Comparison of ENCODE assay signal across 8 cellular contexts in the genomic region with DNA sequence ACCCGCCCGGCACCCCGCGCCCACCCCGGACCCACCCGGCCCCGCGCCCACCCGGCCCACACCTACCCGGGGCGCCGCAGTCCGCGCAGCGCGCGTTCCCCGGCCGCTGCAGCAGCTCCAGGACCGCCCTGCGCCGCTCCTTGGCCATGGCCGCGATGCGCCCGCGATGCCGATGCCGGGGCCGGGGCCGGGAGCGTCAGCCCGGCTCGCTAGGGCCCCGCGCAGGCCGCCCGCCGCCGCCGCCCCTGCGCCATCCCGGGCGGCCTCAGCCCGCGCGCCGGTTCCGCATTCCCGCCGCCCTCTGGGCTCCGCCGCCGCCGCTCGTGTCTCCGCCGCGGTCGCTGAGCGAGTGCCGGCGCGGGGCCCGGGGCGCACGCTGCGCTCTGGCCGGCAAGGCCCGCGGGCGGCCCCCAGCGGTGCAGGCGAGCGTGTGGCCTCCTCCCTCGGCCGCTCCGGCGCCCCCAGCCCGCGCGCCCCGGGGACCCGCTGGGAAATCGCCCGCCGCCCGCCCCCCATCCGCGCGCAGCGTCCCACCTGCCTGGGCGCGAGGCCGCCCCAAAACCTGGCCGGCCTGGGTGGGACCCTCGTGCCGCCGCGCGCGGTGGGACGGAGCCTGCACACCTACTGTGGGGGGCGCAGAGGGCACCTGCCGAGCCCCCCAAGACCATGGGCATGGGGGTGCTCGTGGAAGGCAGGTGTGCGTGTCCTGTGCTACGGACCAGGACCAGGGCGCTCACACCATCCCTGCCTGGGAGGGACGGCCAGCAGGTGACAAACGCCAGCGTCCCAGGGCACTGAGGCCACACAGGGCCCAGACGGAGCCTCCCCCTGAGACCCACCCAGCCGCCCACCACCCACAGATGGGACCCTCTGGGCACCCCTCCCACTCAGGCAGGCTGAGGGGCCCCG. TPM values are rescaled to one million over a fixed set of nuclear protein-coding genes. Genes with fewer than 3 reads are reported as not detected.
A peak's percentile ranks its signal among the peaks of the same experiment; 100 is the strongest.
DNase-seq lines count a peak whose midpoint lies in the region; ATAC-seq, FAIRE-seq and TF ChIP-seq lines count a peak whose summit lies in the region.
"Had no signal": no experiment of that assay in that cellular context is flagged by ENCODE, and none has a peak within 500 bp of the region (broad histone marks: within the 10 kb centered on the region; RNA-seq: fewer than 3 reads in every experiment).

A gene with protein sequence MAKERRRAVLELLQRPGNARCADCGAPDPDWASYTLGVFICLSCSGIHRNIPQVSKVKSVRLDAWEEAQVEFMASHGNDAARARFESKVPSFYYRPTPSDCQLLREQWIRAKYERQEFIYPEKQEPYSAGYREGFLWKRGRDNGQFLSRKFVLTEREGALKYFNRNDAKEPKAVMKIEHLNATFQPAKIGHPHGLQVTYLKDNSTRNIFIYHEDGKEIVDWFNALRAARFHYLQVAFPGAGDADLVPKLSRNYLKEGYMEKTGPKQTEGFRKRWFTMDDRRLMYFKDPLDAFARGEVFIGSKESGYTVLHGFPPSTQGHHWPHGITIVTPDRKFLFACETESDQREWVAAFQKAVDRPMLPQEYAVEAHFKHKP (minus strand): TSS at position 351 of the 909 bp plus-strand sequence. CDS start 203 bp downstream, at position 148.

- peak within 1 kb of the TSS; percentile 84 for H3K4me3 ChIP-seq in GM12878
- H3K4me3 ChIP-seq in spleen: peak within 1 kb of the TSS; percentile 33 to 82 (median 53)

- peak within 1 kb of the TSS; percentile 66 to 74 (median 72) for H3K4me3 Mint-ChIP-seq in T-cell

- H3K79me2 ChIP-seq in GM12878 (ENCODE audit: control insufficient read depth, insufficient read depth, low read length): peaks cover 31% of the 10 kb centered on the region

- H3K4me1 Mint-ChIP-seq in T-cell: peaks cover 0 to 7% (median 0%) of the 10 kb centered on the region in 3 donors

- RAD21 ChIA-PET in GM12878 (lab: Charles Lee; ENCODE audit: unreplicated experiment): interaction anchor here (0.6 to 5.1 kb wide), 4 partner anchors 23 to 45 kb away, joined by 9 to 35 read pairs (median 17); no protein-coding TSS in a partner anchor

- H3K4me2 ChIP-seq in GM12878 (ENCODE audit: control insufficient read depth, insufficient read depth): peak within 1 kb of the TSS; percentile 84

- no peaks in the 10 kb centered on the region for H4K20me1 ChIP-seq in GM12878 (ENCODE audit: control insufficient read depth, insufficient read depth)

- no TSS peak for BruUV-seq in GM12878 (replicated peaks; lab: Mats Ljungman, UMichigan)

- DNase-seq in T-cell: peak in 28 of 34 experiments; percentile 20 to 70 (median 38)
- no peak for DNase-seq in GM12878 (ENCODE audit: low read depth, low spot score)
- peak; percentile 54 for DNase-seq in islet precursor cell
- peak; percentile 92 for DNase-seq in spleen
- no peak for DNase-seq in NCI-H1092 (lab: John Stamatoyannopoulos, UW)

- H3K27ac Mint-ChIP-seq in T-cell: no peak within 1 kb of the TSS

- ATAC-seq in GM18498 (IDR thresholded peaks at IDR 0.05; ENCODE audit: unreplicated experiment) (peak; percentile 59), HG03025 (IDR thresholded peaks at IDR 0.05; ENCODE audit: low FRiP score, unreplicated experiment) (peak; percentile 29), T-cell (replicated peaks in 1 of 4) (peak; percentile 85 to 92 (median 88)), GM12878 (peak; percentile 57)

- POLR2A ChIA-PET in T-cell (lab: Charles Lee): no interaction called here
- POLR2A ChIA-PET in GM12878 (lab: Charles Lee): interaction anchor here (1.5 to 3.1 kb wide), 2 partner anchors 31 to 44 kb away, joined by 6 to 13 read pairs; no protein-coding TSS in a partner anchor

- peak within 1 kb of the TSS; percentile 69 for H3K27ac ChIP-seq in GM12878 (ENCODE audit: control insufficient read depth, insufficient read depth)
- H3K27ac ChIP-seq in spleen: peak within 1 kb of the TSS in 7 of 8 donors; percentile 52 to 92 (median 77)

- 5% methylated on average over 29 of the region's 115 CpGs for WGBS in GM12878 (ENCODE audit: insufficient coverage, insufficient replicate concordance, low lambda C conversion rate, missing lambda C conversion rate)
- WGBS in spleen, 5 donors: 4 to 63% (median 12%) methylated on average over 2 to 115 of the region's 115 CpGs

- H3K9me3 Mint-ChIP-seq in T-cell: no peaks in the 10 kb centered on the region

- H3K9ac ChIP-seq in GM12878 (ENCODE audit: control insufficient read depth, insufficient read depth, low read length): peak within 1 kb of the TSS; percentile 81

- no peaks in the 10 kb centered on the region for H3K27me3 ChIP-seq in GM12878 (replicated peaks in 1 of 2; ENCODE audit: control insufficient read depth in 2 of 2, insufficient read depth in 2 of 2, low read length in 1 of 2)
- peaks cover 0 to 71% (median 22%) of the 10 kb centered on the region in 7 donors for H3K27me3 ChIP-seq in spleen (replicated peaks in 1 of 7)

- TF ChIP-seq EP300 in GM12878 (IDR thresholded peaks at IDR 0.05; ENCODE audit: borderline replicate concordance in 1 of 2, control insufficient read depth in 1 of 2, low read depth in 2 of 2, low read length in 2 of 2): no peak

- no peaks in the 10 kb centered on the region for H3K36me3 Mint-ChIP-seq in T-cell

- SMC1A ChIA-PET in GM12878 (lab: Charles Lee; ENCODE audit: uncharacterized antibody, unreplicated experiment): interaction anchor here (1.7 to 5.1 kb wide), 4 partner anchors 19 to 46 kb away, joined by 8 to 31 read pairs (median 10); no protein-coding TSS in a partner anchor

- H3K36me3 ChIP-seq in GM12878 (ENCODE audit: control insufficient read depth in 2 of 2, insufficient read depth in 2 of 2, low read length in 1 of 2) (no peaks in the 10 kb centered on the region; a peak in 2 of 4 replicates), spleen (peaks cover 0 to 4% (median 0%) of the 10 kb centered on the region in 6 donors)

- no peak within 1 kb of the TSS; the same call in 1 of the 2 replicates for H2AFZ ChIP-seq in GM12878 (ENCODE audit: control insufficient read depth, low read depth, low read length)

- TF ChIP-seq CTCF in GM12878 (IDR thresholded peaks at IDR 0.05 in 2 of 3, conservative IDR thresholded peaks at IDR 0.05 in 1 of 3; ENCODE audit: control insufficient read depth in 2 of 3, extremely low read depth in 1 of 3, insufficient read depth in 1 of 3, low read depth in 3 of 3, low read length in 3 of 3) (peak; percentile 20 to 65 (median 32); a peak in 3 of 6 replicates), spleen (IDR thresholded peaks at IDR 0.05 in 8 of 11, conservative IDR thresholded peaks at IDR 0.05 in 3 of 11) (peak in 5 of 11 experiments; percentile 18 to 43 (median 24))

- TF ChIP-seq RAD21 in GM12878 (IDR thresholded peaks at IDR 0.05; ENCODE audit: insufficient read depth, low read depth, low read length): peak; percentile 75

- H3K27me3 Mint-ChIP-seq in T-cell: peaks cover 3 to 9% of the 10 kb centered on the region in 2 donors

- in situ Hi-C loops in GM12878 (cut with MboI): no loop called here

- no peaks in the 10 kb centered on the region for H3K9me3 ChIP-seq in GM12878 (replicated peaks; ENCODE audit: control insufficient read depth, insufficient read depth, low read length)
- H3K9me3 ChIP-seq in spleen: no peaks in the 10 kb centered on the region

- FAIRE-seq in GM12878 (lab: Jason Lieb, UNC): no peak
- FAIRE-seq: endometrium had no signal

- intact Hi-C loops in GM12878 (cut with micrococcal nuclease; ENCODE audit: unreplicated experiment): loop anchor here (2.0 to 10.0 kb wide), 3 partner anchors 46 to 352 kb away; no protein-coding TSS in a partner anchor
- intact Hi-C loops in spleen (cut with DNase I; ENCODE audit: low total_unique reads): loop anchor here (10.0 kb wide), 1 partner anchor 50 kb away; no protein-coding TSS in a partner anchor

- H3K4me1 ChIP-seq in GM12878 (ENCODE audit: control insufficient read depth, insufficient read depth, low read length) (peaks cover 28% of the 10 kb centered on the region), spleen (peaks cover 6 to 75% (median 40%) of the 10 kb centered on the region in 6 donors)

- no peak; the same call in 1 of the 2 replicates for TF ChIP-seq POLR2A in GM12878 (IDR thresholded peaks at IDR 0.05; ENCODE audit: low read depth, low read length)
- TF ChIP-seq POLR2A in spleen (IDR thresholded peaks at IDR 0.05): no peak

- CTCF ChIA-PET in T-cell (lab: Charles Lee) (no interaction called here), GM12878 (lab: Yijun Ruan, JAX) (interaction anchor here (0.8 to 4.8 kb wide), 6 partner anchors 18 to 47 kb away, joined by 3 to 31 read pairs (median 8); a partner anchor contains a TSS)

TF ChIP-seq in GM12878, 131 proteins besides CTCF, POLR2A, EP300 and RAD21 (continues in another document):
- TF ChIP-seq SMARCA5 (IDR thresholded peaks at IDR 0.05) (peak; percentile 96), ZSCAN29 (IDR thresholded peaks at IDR 0.05) (peak; percentile 50; the same call in 1 of the 2 replicates)

RNA-seq across cellular contexts. Expression of the gene that starts here (rescaled TPM):
- total RNA-seq in T-cell (10 to 100 TPM; 10.6 to 26.9 (median 23.5) TPM), GM12878 (2014; rRNA removed) (34.0 and 44.2 TPM in 2 replicates), GM12878 (2014; rRNA removed; fragmentation: Illumina TruSeq; extraction: Trizol) (15.8 and 17.9 TPM in 2 replicates), GM12878 (2021) (38.7 and 42.3 TPM in 2 replicates), spleen (10 to 100 TPM; 18.1 to 35.4 (median 25.7) TPM)
- total RNA-seq in GM12878 (2013; cell fraction: nucleolus; rRNA removed): 23.8 and 32.2 TPM in 2 replicates
- 3.9 TPM for polyA plus RNA-seq in GM12878 (2011; ENCODE audit: low read depth)
- polyA plus RNA-seq in GM12878 (2011; rRNA removed) (16.6 and 22.5 TPM in 2 replicates), GM12878 (2014; fragmentation: Illumina TruSeq; extraction: Trizol) (8.0 and 22.0 TPM in 2 replicates), GM12878 (2014; fragmentation: Nextera tagmentation; extraction: Ambion mirVana) (under 1 TPM in 1 of 2 experiments, not detected in 1; 0.22 TPM), GM12878 (2014; rRNA removed) (28.9 and 35.5 TPM in 2 replicates), GM12878 (2016; fragmentation: Nextera tagmentation; extraction: Ambion mirVana) (10 to 100 TPM in 1 of 2 experiments, 1 to 10 TPM in 1; 6.7 to 12.7 TPM), spleen (10 to 100 TPM in 2 of 3 donors, 1 to 10 TPM in 1; 8.7 to 38.6 (median 12.8) TPM)
- polyA plus RNA-seq in GM12878 (2011; cell fraction: cytosol; rRNA removed): 30.5 and 44.3 TPM in 2 replicates
- 55.5 and 64.6 TPM in 2 replicates for polyA plus RNA-seq in GM12878 (2011; cell fraction: nucleus; rRNA removed)
- 17.1 and 19.8 TPM in 2 replicates for polyA plus RNA-seq in GM12878 (2012)
- 15.7 and 37.9 TPM in 2 replicates for polyA minus RNA-seq in GM12878 (2011; rRNA and poly(A)+ RNA removed)
- 22.1 and 25.5 TPM in 2 replicates for polyA minus RNA-seq in GM12878 (2011; cell fraction: cytosol; rRNA and poly(A)+ RNA removed)
- polyA minus RNA-seq in GM12878 (2011; cell fraction: nucleus; rRNA and poly(A)+ RNA removed): 14.0 and 35.4 TPM in 2 replicates

Comparison
In these comparisons a context has a peak if more than half of its experiments do, and no peak if none do; other contexts are left out.
1. ATAC-seq: peak in every context shown above with its lines; median percentile 88 in T-cell; 59 in GM18498; 57 in GM12878; 29 in HG03025.
2. DNase-seq: peak in T-cell (28 of 34), islet precursor cell (single experiment) and spleen (single experiment); none in GM12878 (single experiment) and NCI-H1092 (single experiment).